In genomic region chr6:89830385-89830809, GRCh38 we compare ENCODE assay signal across 1 cellular context.
TF ChIP-seq lines count a peak whose summit lies in the region.

No MANE protein-coding gene starts in this region.

TF ChIP-seq in GM23338, 12 proteins besides CTCF, POLR2A, EP300 and RAD21:
- no peak for TF ChIP-seq ZNF462 (CRISPR knock-in tag; IDR thresholded peaks at IDR 0.05)
- no peak for TF ChIP-seq STAT1 (IDR thresholded peaks at IDR 0.05; ENCODE audit: unreplicated experiment)
- TF ChIP-seq ETS1 (IDR thresholded peaks at IDR 0.05) = no peak
- no peak for TF ChIP-seq EZH2 (IDR thresholded peaks at IDR 0.05; ENCODE audit: low read depth, unreplicated experiment)
- no peak for TF ChIP-seq REST (IDR thresholded peaks at IDR 0.05; ENCODE audit: unreplicated experiment)
- TF ChIP-seq POLR2AphosphoS5 (IDR thresholded peaks at IDR 0.05; ENCODE audit: low read depth) = no peak
- no peak for TF ChIP-seq JUNB (IDR thresholded peaks at IDR 0.05; ENCODE audit: unreplicated experiment)
- TF ChIP-seq ZNF331 (CRISPR knock-in tag; IDR thresholded peaks at IDR 0.05; ENCODE audit: low read depth) = no peak
- TF ChIP-seq NANOG (IDR thresholded peaks at IDR 0.05; ENCODE audit: borderline replicate concordance) = no peak
- no peak for TF ChIP-seq EZH2phosphoT487 (IDR thresholded peaks at IDR 0.05; ENCODE audit: unreplicated experiment)
- no peak for TF ChIP-seq ZNF114 (CRISPR knock-in tag; IDR thresholded peaks at IDR 0.05)
- TF ChIP-seq CREB1 (CRISPR knock-in tag; IDR thresholded peaks at IDR 0.05; ENCODE audit: low read depth) = no peak
